In the genomic region with DNA sequence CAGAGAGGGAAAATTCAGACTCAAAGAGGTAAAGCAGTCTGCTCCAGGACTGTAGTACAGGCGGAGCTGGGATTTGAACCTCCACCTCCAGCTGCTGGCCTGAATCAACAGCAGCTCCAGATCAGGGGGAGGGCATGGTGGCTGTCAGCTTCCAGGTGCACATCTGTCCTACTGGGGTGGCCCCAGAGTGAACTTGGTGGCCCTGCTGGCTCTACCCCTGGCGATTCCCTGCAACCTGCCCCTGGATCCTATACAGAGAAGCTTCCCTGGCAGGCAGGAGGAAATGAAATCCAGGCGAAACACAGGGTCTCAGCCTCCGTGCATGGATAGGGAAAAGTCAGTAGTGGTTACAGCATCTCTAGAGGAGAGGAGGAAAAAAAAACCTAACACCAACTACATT, we compare ENCODE assay signal across 18 cellular contexts.
DNase-seq lines count a peak whose midpoint lies in the region; ATAC-seq and TF ChIP-seq lines count a peak whose summit lies in the region.
"Had no signal": no experiment of that assay in that cellular context is flagged by ENCODE, and none has a peak within 500 bp of the region (broad histone marks: within the 10 kb centered on the region; RNA-seq: fewer than 3 reads in every experiment).

No MANE protein-coding gene starts in this region.

- intact Hi-C loops in dorsolateral prefrontal cortex (cut with DNase I): loop anchor here in 1 of 2 donors (10.0 kb wide), 1 partner anchor 56 kb away; no protein-coding TSS in a partner anchor

- TF ChIP-seq CTCF in dorsolateral prefrontal cortex (IDR thresholded peaks at IDR 0.05 in 54 of 56, conservative IDR thresholded peaks at IDR 0.05 in 2 of 56; ENCODE audit: low read depth in 1 of 56, partially characterized antibody in 56 of 56) (no peak), osteocyte (IDR thresholded peaks at IDR 0.05) (no peak)

- no peak overlapping the region for H3K27ac Mint-ChIP-seq in osteocyte (ENCODE audit: unreplicated experiment)
- H3K27ac Mint-ChIP-seq: stimulated activated memory B cell treated with anti-CD40 and anti-IgM and Interleukin-4, amounts not matched to agents 10 μg/mL and 1 μg/mL and 100 μg/mL, for 72 hours; T-cell had no signal

- H3K27ac ChIP-seq in dorsolateral prefrontal cortex: peak overlapping the region in 37 of 59 donors; percentile 1 to 94 (median 59)
- H3K27ac ChIP-seq: thoracic aorta had no signal

- peaks cover 0 to 25% (median 0%) of the 10 kb centered on the region in 45 donors for H3K27me3 ChIP-seq in dorsolateral prefrontal cortex

- DNase-seq in AG20443 (ENCODE audit: low spot score) (peak; percentile 3), COR-L47 (lab: John Stamatoyannopoulos, UW) (peak; percentile 43), dorsolateral prefrontal cortex (peak in 5 of 10 donors; percentile 4 to 36 (median 20)), osteocyte (ENCODE audit: extremely low spot score, unreplicated experiment) (peak; percentile 23), NCI-H1048 (lab: John Stamatoyannopoulos, UW) (no peak), GM19238 (ENCODE audit: insufficient read length, low spot score) (no peak)
- DNase-seq: erythroblast, foreskin melanocyte, KBM-7, left cardiac atrium, midbrain, NCI-H2107, NCI-H524 treated with DMSO at 0.1 percent for 48 hours, Right ventricle myocardium superior had no signal

- peaks cover 60% of the 10 kb centered on the region for H3K27me3 Mint-ChIP-seq in osteocyte (ENCODE audit: unreplicated experiment)

- no peak overlapping the region for H3K4me3 Mint-ChIP-seq in osteocyte (ENCODE audit: unreplicated experiment)
- H3K4me3 Mint-ChIP-seq: stimulated activated memory B cell treated with anti-CD40 and anti-IgM and Interleukin-4, amounts not matched to agents 10 μg/mL and 1 μg/mL and 100 μg/mL, for 72 hours; T-cell had no signal

- H3K4me3 ChIP-seq in dorsolateral prefrontal cortex: no peak overlapping the region
- H3K4me3 ChIP-seq: thoracic aorta had no signal

- no peaks in the 10 kb centered on the region for H3K9me3 Mint-ChIP-seq in osteocyte (ENCODE audit: unreplicated experiment)
- H3K9me3 Mint-ChIP-seq: stimulated activated memory B cell treated with anti-CD40 and anti-IgM and Interleukin-4, amounts not matched to agents 10 μg/mL and 1 μg/mL and 100 μg/mL, for 72 hours; T-cell had no signal

- H3K4me1 Mint-ChIP-seq in osteocyte (ENCODE audit: unreplicated experiment): peaks cover 3% of the 10 kb centered on the region

- no peak for ATAC-seq in GM18861 (IDR thresholded peaks at IDR 0.05; ENCODE audit: unreplicated experiment)
- ATAC-seq: left cardiac atrium; stimulated activated memory B cell treated with anti-CD40 and anti-IgM and Interleukin-4, amounts not matched to agents 10 μg/mL and 1 μg/mL and 100 μg/mL, for 72 hours; T-cell had no signal

- H3K36me3 Mint-ChIP-seq in osteocyte (ENCODE audit: unreplicated experiment): no peaks in the 10 kb centered on the region
- H3K36me3 Mint-ChIP-seq: stimulated activated memory B cell treated with anti-CD40 and anti-IgM and Interleukin-4, amounts not matched to agents 10 μg/mL and 1 μg/mL and 100 μg/mL, for 72 hours; T-cell had no signal

Comparison
In these comparisons a context has a peak if more than half of its experiments do, and no peak if none do; other contexts are left out.
1. DNase-seq: peak in AG20443 (single experiment), COR-L47 (single experiment) and osteocyte (single experiment); none in NCI-H1048 (single experiment) and GM19238 (single experiment).